Comparison of ENCODE assay signal across 26 cellular contexts in genomic region chr1:21842606-21843162, GRCh38. TPM values are rescaled to one million over a fixed set of nuclear protein-coding genes. Genes with fewer than 3 reads are reported as not detected.
"Had no signal": no experiment of that assay in that cellular context is flagged by ENCODE, and none has a peak within 500 bp of the region (broad histone marks: within the 10 kb centered on the region; RNA-seq: fewer than 3 reads in every experiment).

No MANE protein-coding gene starts in this region.

- H3K9ac ChIP-seq: KMS-11, SK-N-SH had no signal

- H3K27me3 Mint-ChIP-seq: IgD-negative memory B cell had no signal

- DNase-seq: Kasumi-1, MV-4-11, NCI-H1048, NCI-H1105, NCI-H1417 treated with DMSO at 0.1 percent for 48 hours, NCI-H146, NCI-H1694 treated with DMSO at 0.1 percent for 48 hours, NCI-H2029, NCI-H2081 treated with DMSO at 0.1 percent for 48 hours, NCI-H2171, NCI-H226, NCI-H446, NCI-H510A, NCI-H524 treated with DMSO at 0.1 percent for 48 hours, NCI-H69, NCI-H774, RPMI8226, SHP77, SK-N-SH had no signal

- H3K4me2 ChIP-seq: KMS-11, SK-N-SH had no signal

- H3K9me3 Mint-ChIP-seq: IgD-negative memory B cell had no signal

- H3K4me3 ChIP-seq: K562 had no signal

- H3K4me3 Mint-ChIP-seq: IgD-negative memory B cell had no signal

- FAIRE-seq: K562, RCC 7860 had no signal

- H3K27ac ChIP-seq: KMS-11 had no signal

- H3K9me3 ChIP-seq: SK-N-SH had no signal

RNA-seq across cellular contexts. Expression of gene LDLRAD2, which starts 30.6 kb away (rescaled TPM):
- total RNA-seq: HT1080, K562, MCF 10A, SK-MEL-5 had no signal
